1 cellular context compared by ENCODE assay signal in genomic region chr6:26351544-26351953, GRCh38.
TF ChIP-seq lines count a peak whose summit lies in the region.

No MANE protein-coding gene starts in this region.

TF ChIP-seq in K562, 482 proteins besides CTCF, POLR2A, EP300 and RAD21 (continued from another document and continues in another):
- TF ChIP-seq ZNF444 (CRISPR knock-in tag; IDR thresholded peaks at IDR 0.05): no peak
- TF ChIP-seq ZNF174 (CRISPR knock-in tag; IDR thresholded peaks at IDR 0.05): no peak
- TF ChIP-seq SP2 (IDR thresholded peaks at IDR 0.05; ENCODE audit: extremely low read depth, low read depth, low read length, poor library complexity, severe bottlenecking): no peak
- no peak for TF ChIP-seq RBFOX2 (IDR thresholded peaks at IDR 0.05; ENCODE audit: low read depth, low read length)
- peak; percentile 84 for TF ChIP-seq VEZF1 (CRISPR knock-in tag; IDR thresholded peaks at IDR 0.05)
- TF ChIP-seq PREB (CRISPR knock-in tag; IDR thresholded peaks at IDR 0.05): no peak
- no peak for TF ChIP-seq ZNF57 (CRISPR knock-in tag; IDR thresholded peaks at IDR 0.05)
- TF ChIP-seq RAD51 (IDR thresholded peaks at IDR 0.05; ENCODE audit: borderline replicate concordance, low read depth): no peak
- TF ChIP-seq ZBTB43 (CRISPR knock-in tag; IDR thresholded peaks at IDR 0.05): no peak
- TF ChIP-seq RBM22 (IDR thresholded peaks at IDR 0.05; ENCODE audit: low read depth, low read length, poor library complexity, severe bottlenecking): no peak
- TF ChIP-seq FOXJ2 (tag; IDR thresholded peaks at IDR 0.05): peak; percentile 57; the same call in 1 of the 2 replicates
- no peak for TF ChIP-seq NR4A1 (CRISPR knock-in tag; IDR thresholded peaks at IDR 0.05)
- no peak for TF ChIP-seq NR4A1 (tag; IDR thresholded peaks at IDR 0.05)
- peak; percentile 95 for TF ChIP-seq RNF2 (IDR thresholded peaks at IDR 0.05)
- TF ChIP-seq EHMT2 (IDR thresholded peaks at IDR 0.05): peak; percentile 72; the same call in 1 of the 2 replicates
- no peak for TF ChIP-seq ERF (CRISPR knock-in tag; IDR thresholded peaks at IDR 0.05)
- no peak for TF ChIP-seq PTTG1 (tag; IDR thresholded peaks at IDR 0.05; ENCODE audit: low read depth)
- TF ChIP-seq SAFB (IDR thresholded peaks at IDR 0.05; ENCODE audit: borderline replicate concordance, low read depth, low read length): no peak
- TF ChIP-seq KLF10 (CRISPR knock-in tag; IDR thresholded peaks at IDR 0.05): no peak
- no peak for TF ChIP-seq ZNF436 (CRISPR knock-in tag; IDR thresholded peaks at IDR 0.05)
- TF ChIP-seq TARDBP (IDR thresholded peaks at IDR 0.05): peak; percentile 63; the same call in 1 of the 2 replicates
- peak; percentile 43; the same call in 1 of the 2 replicates for TF ChIP-seq GABPB1 (CRISPR knock-in tag; IDR thresholded peaks at IDR 0.05)
- TF ChIP-seq E2F3 (CRISPR knock-in tag; IDR thresholded peaks at IDR 0.05): no peak
- no peak for TF ChIP-seq TSHZ1 (CRISPR knock-in tag; IDR thresholded peaks at IDR 0.05)
- no peak for TF ChIP-seq ZNF766 (CRISPR knock-in tag; conservative IDR thresholded peaks at IDR 0.05)
- no peak; the same call in 1 of the 2 replicates for TF ChIP-seq ZNF311 (CRISPR knock-in tag; IDR thresholded peaks at IDR 0.05)
- no peak for TF ChIP-seq MGA (IDR thresholded peaks at IDR 0.05)
- no peak for TF ChIP-seq ZNF124 (CRISPR knock-in tag; IDR thresholded peaks at IDR 0.05)
- TF ChIP-seq ILK (tag; IDR thresholded peaks at IDR 0.05; ENCODE audit: borderline replicate concordance, low read depth): no peak
- TF ChIP-seq ZBTB11 (CRISPR knock-in tag; IDR thresholded peaks at IDR 0.05): peak in 1 of 3 experiments; percentile 54; a peak in 1 of 6 replicates
